ENCODE assay signal across 1 cellular context in genomic region chr2:72389447-72389846, GRCh38.
A peak's percentile ranks its signal among the peaks of the same experiment; 100 is the strongest.
TF ChIP-seq lines count a peak whose summit lies in the region.

No MANE protein-coding gene starts in this region.

TF ChIP-seq in HepG2, 621 proteins besides CTCF, POLR2A, EP300 and RAD21 (continued from another document):
- TF ChIP-seq ZNF318 (CRISPR knock-in tag; IDR thresholded peaks at IDR 0.05) (no peak), ZBTB20 (CRISPR knock-in tag; IDR thresholded peaks at IDR 0.05; ENCODE audit: borderline replicate concordance, low read depth) (no peak), TOE1 (CRISPR knock-in tag; IDR thresholded peaks at IDR 0.05) (no peak), ZBTB34 (CRISPR knock-in tag; IDR thresholded peaks at IDR 0.05) (no peak), PREB (CRISPR knock-in tag; IDR thresholded peaks at IDR 0.05) (no peak), NFYB (CRISPR knock-in tag; IDR thresholded peaks at IDR 0.05) (no peak), ZNF3 (CRISPR knock-in tag; IDR thresholded peaks at IDR 0.05) (no peak), ELF4 (CRISPR knock-in tag; IDR thresholded peaks at IDR 0.05; ENCODE audit: borderline replicate concordance) (no peak), GATA4 (IDR thresholded peaks at IDR 0.05; ENCODE audit: borderline replicate concordance, low read depth) (no peak), MAFK (conservative IDR thresholded peaks at IDR 0.05 in 1 of 2, IDR thresholded peaks at IDR 0.05 in 1 of 2; ENCODE audit: low read length in 2 of 2) (peak; percentile 70 to 75), YY1 (IDR thresholded peaks at IDR 0.05; ENCODE audit: insufficient read depth, insufficient replicate concordance, low read depth, low read length) (no peak), CBX5 (CRISPR knock-in tag; IDR thresholded peaks at IDR 0.05; ENCODE audit: borderline replicate concordance) (no peak)
TF ChIP-seq in HepG2: peak in this region for 2.
